Comparison of ENCODE assay signal across 10 cellular contexts in genomic region chr5:1782385-1783213, GRCh38. TPM values are rescaled to one million over a fixed set of nuclear protein-coding genes. Genes with fewer than 3 reads are reported as not detected.
DNase-seq lines count a peak whose midpoint lies in the region; ATAC-seq and TF ChIP-seq lines count a peak whose summit lies in the region.
"Had no signal": no experiment of that assay in that cellular context is flagged by ENCODE, and none has a peak within 500 bp of the region (broad histone marks: within the 10 kb centered on the region; RNA-seq: fewer than 3 reads in every experiment).

No MANE protein-coding gene starts in this region.

- CTCF ChIA-PET in activated CD4-positive, alpha-beta T cell treated with anti-CD3 and anti-CD28 coated beads, Interleukin-2, amount 10 ng/mL, durations not matched to agents 7 days and 5 days (lab: Charles Lee): no interaction called here

- no peak overlapping the region for H3K27ac ChIP-seq in sigmoid colon
- H3K27ac ChIP-seq: PC-9 had no signal

- no peaks in the 10 kb centered on the region for H3K9me3 ChIP-seq in sigmoid colon

- TF ChIP-seq CTCF in sigmoid colon (IDR thresholded peaks at IDR 0.05): no peak

- no peak for TF ChIP-seq POLR2A in sigmoid colon (IDR thresholded peaks at IDR 0.05)

- H3K27ac Mint-ChIP-seq in activated CD4-positive, alpha-beta T cell treated with anti-CD3 and anti-CD28 coated beads, Interleukin-2, amount 10 ng/mL, durations not matched to agents 7 days and 5 days: peak overlapping the region; percentile 19
- peak overlapping the region in 1 of 3 donors; percentile 52 for H3K27ac Mint-ChIP-seq in IgD-negative memory B cell

- 70% methylated on average over 14 of the region's 14 CpGs for WGBS in sigmoid colon, 2 donors

- peaks cover 0 to 29% (median 0%) of the 10 kb centered on the region in 3 donors for H3K27me3 ChIP-seq in sigmoid colon

- no peaks in the 10 kb centered on the region for H3K9me3 Mint-ChIP-seq in activated CD4-positive, alpha-beta T cell treated with anti-CD3 and anti-CD28 coated beads, Interleukin-2, amount 10 ng/mL, durations not matched to agents 7 days and 5 days
- peaks cover 0 to 2% (median 0%) of the 10 kb centered on the region in 3 donors for H3K9me3 Mint-ChIP-seq in IgD-negative memory B cell

- no peak overlapping the region for H3K4me3 Mint-ChIP-seq in activated CD4-positive, alpha-beta T cell treated with anti-CD3 and anti-CD28 coated beads, Interleukin-2, amount 10 ng/mL, durations not matched to agents 7 days and 5 days
- H3K4me3 Mint-ChIP-seq in IgD-negative memory B cell: peak overlapping the region in 3 of 4 donors; percentile 73 to 76 (median 75)

- no peaks in the 10 kb centered on the region for H3K36me3 ChIP-seq in sigmoid colon

- intact Hi-C loops in sigmoid colon (cut with DNase I): no loop called here

- no peak for TF ChIP-seq EP300 in sigmoid colon (IDR thresholded peaks at IDR 0.05)

- peaks cover 17% of the 10 kb centered on the region for H3K4me1 Mint-ChIP-seq in activated CD4-positive, alpha-beta T cell treated with anti-CD3 and anti-CD28 coated beads, Interleukin-2, amount 10 ng/mL, durations not matched to agents 7 days and 5 days
- H3K4me1 Mint-ChIP-seq in IgD-negative memory B cell: peaks cover 17 to 19% (median 19%) of the 10 kb centered on the region in 3 donors

- POLR2A ChIA-PET in activated CD4-positive, alpha-beta T cell treated with anti-CD3 and anti-CD28 coated beads, Interleukin-2, amount 10 ng/mL, durations not matched to agents 7 days and 5 days (lab: Charles Lee): no interaction called here

- H3K4me3 ChIP-seq in sigmoid colon: no peak overlapping the region
- H3K4me3 ChIP-seq: PC-9 had no signal

- no peaks in the 10 kb centered on the region for H3K36me3 Mint-ChIP-seq in activated CD4-positive, alpha-beta T cell treated with anti-CD3 and anti-CD28 coated beads, Interleukin-2, amount 10 ng/mL, durations not matched to agents 7 days and 5 days (ENCODE audit: low read depth)
- peaks cover 4% of the 10 kb centered on the region for H3K36me3 Mint-ChIP-seq in IgD-negative memory B cell

- ATAC-seq in GM21576 (IDR thresholded peaks at IDR 0.05; ENCODE audit: unreplicated experiment): peak; percentile 14

- H3K27me3 Mint-ChIP-seq in activated CD4-positive, alpha-beta T cell treated with anti-CD3 and anti-CD28 coated beads, Interleukin-2, amount 10 ng/mL, durations not matched to agents 7 days and 5 days: no peaks in the 10 kb centered on the region
- H3K27me3 Mint-ChIP-seq in IgD-negative memory B cell: peaks cover 29% of the 10 kb centered on the region

- no peak for DNase-seq in activated CD4-positive, alpha-beta T cell treated with anti-CD3 and anti-CD28 coated beads, Interleukin-2, amount 10 ng/mL, durations not matched to agents 7 days and 5 days
- no peak for DNase-seq in activated CD4-positive, alpha-beta T cell treated with anti-CD3 and anti-CD28 coated beads, Interleukin-2, amount 50 U/mL, for 48 hours
- DNase-seq in sigmoid colon (peak; percentile 29), NCI-H345 treated with DMSO at 0.1 percent for 48 hours (lab: John Stamatoyannopoulos, UW; ENCODE audit: unreplicated experiment) (no peak)
- no peak for DNase-seq in activated CD4-positive, alpha-beta T cell treated with anti-CD3 and anti-CD28 coated beads for 1 hour
- no peak for DNase-seq in stimulated activated CD4-positive, alpha-beta T cell treated with anti-CD3 and anti-CD28 coated beads, Interleukin-12 subunit alpha, Interleukin-12 subunit beta, amount 100 ng/mL, for 4 hours
- DNase-seq: NCI-H146 had no signal

- no peaks in the 10 kb centered on the region for H3K4me1 ChIP-seq in sigmoid colon

RNA-seq across cellular contexts. Expression of gene MRPL36, which starts 17.0 kb away (rescaled TPM):
- total RNA-seq in activated CD4-positive, alpha-beta T cell treated with anti-CD3 and anti-CD28 coated beads, Interleukin-2, amount 10 ng/mL, durations not matched to agents 7 days and 5 days: 10 to 100 TPM; 41.5 to 46.9 TPM
- polyA plus RNA-seq in IgD-negative memory B cell (66.9 TPM), sigmoid colon (10 to 100 TPM; 65.9 to 77.9 (median 70.9) TPM)
- 10 to 100 TPM; 32.4 to 59.4 (median 49.2) TPM for total RNA-seq in sigmoid colon

RNA-seq across cellular contexts. Expression of gene NDUFS6, which starts 18.6 kb away (rescaled TPM):
- total RNA-seq in activated CD4-positive, alpha-beta T cell treated with anti-CD3 and anti-CD28 coated beads, Interleukin-2, amount 10 ng/mL, durations not matched to agents 7 days and 5 days: 10 to 100 TPM; 20.8 to 31.7 TPM
- polyA plus RNA-seq in IgD-negative memory B cell (66.5 TPM), sigmoid colon (100 to 1,000 TPM in 2 of 3 donors, 10 to 100 TPM in 1; 94.0 to 156 (median 111) TPM)
- 10 to 100 TPM; 34.9 to 82.6 (median 55.4) TPM for total RNA-seq in sigmoid colon
